In genomic region chr5:122077451-122078115, GRCh38 we compare ENCODE assay signal across 9 cellular contexts. TPM values are rescaled to one million over a fixed set of nuclear protein-coding genes. Genes with fewer than 3 reads are reported as not detected.
DNase-seq lines count a peak whose midpoint lies in the region; ATAC-seq, FAIRE-seq and TF ChIP-seq lines count a peak whose summit lies in the region.
"Had no signal": no experiment of that assay in that cellular context is flagged by ENCODE, and none has a peak within 500 bp of the region (broad histone marks: within the 10 kb centered on the region; RNA-seq: fewer than 3 reads in every experiment).

No MANE protein-coding gene starts in this region.

- H3K79me2 ChIP-seq in MM.1S (ENCODE audit: low read length) = no peaks in the 10 kb centered on the region

- H3K27me3 ChIP-seq in MM.1S (replicated peaks; ENCODE audit: insufficient read depth, low read length) (no peaks in the 10 kb centered on the region), small intestine (ENCODE audit: control insufficient read depth in 2 of 2, insufficient read depth in 2 of 2, low read length in 2 of 2) (peaks cover 0 to 4% of the 10 kb centered on the region in 2 donors)

- ATAC-seq in GM18505 (IDR thresholded peaks at IDR 0.05; ENCODE audit: unreplicated experiment) (peak; percentile 26), HG03280 (IDR thresholded peaks at IDR 0.05; ENCODE audit: unreplicated experiment) (no peak)

- no peaks in the 10 kb centered on the region for H3K9me2 ChIP-seq in MM.1S (replicated peaks; ENCODE audit: insufficient read depth, low read length)

- FAIRE-seq in small intestine (lab: Jason Lieb, UNC) = no peak
- FAIRE-seq: islet of Langerhans had no signal

- no peaks in the 10 kb centered on the region for H4K20me1 ChIP-seq in MM.1S (ENCODE audit: insufficient read depth, low read length)

- H3F3A ChIP-seq in MM.1S (ENCODE audit: insufficient read depth, low read length) = no peaks in the 10 kb centered on the region

- H2AFZ ChIP-seq in MM.1S (ENCODE audit: low read length) = peak overlapping the region; percentile 88

- peak overlapping the region; percentile 97 for H3K4me2 ChIP-seq in MM.1S (ENCODE audit: low read depth, low read length)

- H3K9me3 ChIP-seq in MM.1S (replicated peaks; ENCODE audit: insufficient read depth, low read length) (no peaks in the 10 kb centered on the region), small intestine (ENCODE audit: control insufficient read depth, low read depth) (no peaks in the 10 kb centered on the region)

- TF ChIP-seq POLR2A in GM18505 (IDR thresholded peaks at IDR 0.05; ENCODE audit: borderline replicate concordance, extremely low read depth, insufficient read depth, insufficient read length) = no peak

- TF ChIP-seq CTCF in AG09309 (IDR thresholded peaks at IDR 0.05; ENCODE audit: control insufficient read depth, insufficient read depth, low read depth, low read length, missing control alignments) = no peak
- TF ChIP-seq CTCF in MM.1S (IDR thresholded peaks at IDR 0.05; ENCODE audit: low read length) = no peak

- no peak overlapping the region; the same call in 1 of the 2 replicates for H3K9ac ChIP-seq in MM.1S (ENCODE audit: low read length)

- H3K4me3 ChIP-seq in AG09309 (ENCODE audit: control insufficient read depth, low read depth, low read length) = peak overlapping the region; percentile 86
- peak overlapping the region; percentile 65 for H3K4me3 ChIP-seq in MM.1S (ENCODE audit: low read length)
- peak overlapping the region; percentile 39 to 43 for H3K4me3 ChIP-seq in small intestine (ENCODE audit: low read depth in 1 of 2, low read length in 2 of 2)

- WGBS in small intestine, 3 donors = 1 to 2% (median 1%) methylated on average over 63 to 73 of the region's 73 CpGs

- H3K36me3 ChIP-seq in MM.1S (replicated peaks; ENCODE audit: insufficient read depth, low read length) (no peaks in the 10 kb centered on the region), small intestine (ENCODE audit: control insufficient read depth in 2 of 2, insufficient read depth in 2 of 2, low read length in 2 of 2) (no peaks in the 10 kb centered on the region)

- H3K4me1 ChIP-seq in MM.1S (ENCODE audit: low read length) (no peaks in the 10 kb centered on the region), small intestine (ENCODE audit: control insufficient read depth in 2 of 2, insufficient read depth in 1 of 2, low read depth in 1 of 2, low read length in 1 of 2) (peaks cover 2% of the 10 kb centered on the region in 2 donors)

- H3K27ac ChIP-seq in MM.1S (ENCODE audit: low read length) (no peak overlapping the region), small intestine (ENCODE audit: low read depth in 1 of 2, low read length in 1 of 2) (peak overlapping the region in 1 of 2 donors; percentile 87)

- no peak for DNase-seq in AG09309 (ENCODE audit: low read depth)
- no peak for DNase-seq in MM.1S
- DNase-seq in astrocyte of the hippocampus (ENCODE audit: low read depth, low spot score) = peak; percentile 74
- peak; percentile 58 for DNase-seq in iPS-NIHi11 (ENCODE audit: low spot score)
- peak; percentile 6 for DNase-seq in small intestine
- no peak for DNase-seq in SW 1271 (lab: John Stamatoyannopoulos, UW)

RNA-seq across cellular contexts. Expression of gene LOX, which starts 0.5 kb away (rescaled TPM):
- polyA plus RNA-seq in small intestine = 1 to 10 TPM in 1 of 3 donors, under 1 TPM in 2; 0.45 to 3.8 (median 0.81) TPM

RNA-seq across cellular contexts. Expression of gene ZNF474, which starts 51.8 kb away (rescaled TPM):
- polyA plus RNA-seq in small intestine = under 1 TPM in 1 of 3 donors, not detected in 2; 0.04 TPM

Comparison
In these comparisons a context has a peak if more than half of its experiments do, and no peak if none do; other contexts are left out.
1. DNase-seq: peak in astrocyte of the hippocampus (single experiment), iPS-NIHi11 (single experiment) and small intestine (single experiment); none in AG09309 (single experiment), MM.1S (single experiment) and SW 1271 (0 of 2).
2. Peak in every context shown above with its lines, with median percentiles within 50 percentile points of each other: H3K4me3 ChIP-seq.